Comparison of ENCODE assay signal across 10 cellular contexts in the genomic region with DNA sequence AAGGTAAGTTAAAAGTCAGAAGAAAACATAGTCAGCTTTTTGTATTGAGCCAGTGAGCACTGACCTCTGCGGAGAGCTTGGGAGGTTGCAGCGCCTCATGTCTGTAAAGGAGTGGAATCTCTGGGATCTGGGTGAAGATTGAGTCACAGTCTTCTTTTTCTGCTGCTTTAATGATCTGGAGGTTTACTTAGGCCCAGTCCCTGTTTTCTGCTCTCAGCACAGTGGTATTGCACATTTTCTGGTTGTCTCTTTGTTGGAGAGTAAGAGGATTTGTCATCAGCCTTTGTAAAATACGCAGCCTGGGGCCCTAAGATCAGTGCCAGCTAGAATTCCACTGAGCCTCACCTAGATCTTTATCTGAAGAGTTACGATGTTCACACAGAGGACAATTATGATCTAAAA. TPM values are rescaled to one million over a fixed set of nuclear protein-coding genes. Genes with fewer than 3 reads are reported as not detected.
DNase-seq lines count a peak whose midpoint lies in the region; ATAC-seq and TF ChIP-seq lines count a peak whose summit lies in the region.
"Had no signal": no experiment of that assay in that cellular context is flagged by ENCODE, and none has a peak within 500 bp of the region (broad histone marks: within the 10 kb centered on the region; RNA-seq: fewer than 3 reads in every experiment).

No MANE protein-coding gene starts in this region.

- H3K4me1 Mint-ChIP-seq in stimulated activated naive CD8-positive, alpha-beta T cell treated with anti-CD3 and anti-CD28 coated beads, Interleukin-15, amount 100 ng/mL, for 72 hours, result peaks cover 8% of the 10 kb centered on the region

- H3K27ac Mint-ChIP-seq in stimulated activated naive CD8-positive, alpha-beta T cell treated with anti-CD3 and anti-CD28 coated beads, Interleukin-15, amount 100 ng/mL, for 72 hours, result no peak overlapping the region
- H3K27ac Mint-ChIP-seq: activated naive CD8-positive, alpha-beta T cell treated with anti-CD3 and anti-CD28 coated beads for 36 hours had no signal

- DNase-seq in NCI-H146 treated with DMSO at 0.1 percent for 48 hours (lab: John Stamatoyannopoulos, UW; ENCODE audit: unreplicated experiment) (peak; percentile 9), NCI-H146 (lab: John Stamatoyannopoulos, UW) (no peak), T1000 (lab: John Stamatoyannopoulos, UW) (peak; percentile 53), fibroblast of the aortic adventitia (ENCODE audit: low read depth) (peak; percentile 65), stromal cell of bone marrow (ENCODE audit: low read depth) (peak; percentile 52)
- DNase-seq in stimulated activated naive CD8-positive, alpha-beta T cell treated with anti-CD3 and anti-CD28 coated beads, Interleukin-15, amount 100 ng/mL, for 72 hours, result no peak
- DNase-seq: 8988T; activated naive CD8-positive, alpha-beta T cell treated with anti-CD3 and anti-CD28 coated beads for 36 hours had no signal

- no peak overlapping the region for H3K4me3 Mint-ChIP-seq in stimulated activated naive CD8-positive, alpha-beta T cell treated with anti-CD3 and anti-CD28 coated beads, Interleukin-15, amount 100 ng/mL, for 72 hours
- H3K4me3 Mint-ChIP-seq: activated naive CD8-positive, alpha-beta T cell treated with anti-CD3 and anti-CD28 coated beads for 36 hours had no signal

- no peak overlapping the region for H3K4me3 ChIP-seq in fibroblast of the aortic adventitia (ENCODE audit: low read depth, low read length)

- no peak for ATAC-seq in stimulated activated naive CD8-positive, alpha-beta T cell treated with anti-CD3 and anti-CD28 coated beads, Interleukin-15, amount 100 ng/mL, for 72 hours
- ATAC-seq in GM21723 (IDR thresholded peaks at IDR 0.05; ENCODE audit: unreplicated experiment), result no peak
- ATAC-seq in GM18502 (IDR thresholded peaks at IDR 0.05; ENCODE audit: poor library complexity, unreplicated experiment), result no peak

- no peak for TF ChIP-seq CTCF in fibroblast of the aortic adventitia (IDR thresholded peaks at IDR 0.05; ENCODE audit: insufficient read depth, low read length)

- H3K9me3 Mint-ChIP-seq in stimulated activated naive CD8-positive, alpha-beta T cell treated with anti-CD3 and anti-CD28 coated beads, Interleukin-15, amount 100 ng/mL, for 72 hours, result peaks cover 4 to 5% of the 10 kb centered on the region in 2 donors

- no peaks in the 10 kb centered on the region for H3K27me3 Mint-ChIP-seq in stimulated activated naive CD8-positive, alpha-beta T cell treated with anti-CD3 and anti-CD28 coated beads, Interleukin-15, amount 100 ng/mL, for 72 hours
- H3K27me3 Mint-ChIP-seq: activated naive CD8-positive, alpha-beta T cell treated with anti-CD3 and anti-CD28 coated beads for 36 hours had no signal

RNA-seq across cellular contexts. Expression of a gene that starts 58.3 kb away (rescaled TPM):
- 0.09 TPM in 1 of 2 replicates, not detected in the other for total RNA-seq in fibroblast of the aortic adventitia (ENCODE audit: low replicate concordance)
- total RNA-seq: activated naive CD8-positive, alpha-beta T cell treated with anti-CD3 and anti-CD28 coated beads for 36 hours had no signal

Comparison
In these comparisons a context has a peak if more than half of its experiments do, and no peak if none do; other contexts are left out.
1. DNase-seq: peak in NCI-H146 treated with DMSO at 0.1 percent for 48 hours (single experiment), T1000 (single experiment), fibroblast of the aortic adventitia (single experiment) and stromal cell of bone marrow (single experiment); none in NCI-H146 (single experiment) and stimulated activated naive CD8-positive, alpha-beta T cell treated with anti-CD3 and anti-CD28 coated beads, Interleukin-15, amount 100 ng/mL, for 72 hours (0 of 2).